Comparison of ENCODE assay signal across 13 cellular contexts in the genomic region with DNA sequence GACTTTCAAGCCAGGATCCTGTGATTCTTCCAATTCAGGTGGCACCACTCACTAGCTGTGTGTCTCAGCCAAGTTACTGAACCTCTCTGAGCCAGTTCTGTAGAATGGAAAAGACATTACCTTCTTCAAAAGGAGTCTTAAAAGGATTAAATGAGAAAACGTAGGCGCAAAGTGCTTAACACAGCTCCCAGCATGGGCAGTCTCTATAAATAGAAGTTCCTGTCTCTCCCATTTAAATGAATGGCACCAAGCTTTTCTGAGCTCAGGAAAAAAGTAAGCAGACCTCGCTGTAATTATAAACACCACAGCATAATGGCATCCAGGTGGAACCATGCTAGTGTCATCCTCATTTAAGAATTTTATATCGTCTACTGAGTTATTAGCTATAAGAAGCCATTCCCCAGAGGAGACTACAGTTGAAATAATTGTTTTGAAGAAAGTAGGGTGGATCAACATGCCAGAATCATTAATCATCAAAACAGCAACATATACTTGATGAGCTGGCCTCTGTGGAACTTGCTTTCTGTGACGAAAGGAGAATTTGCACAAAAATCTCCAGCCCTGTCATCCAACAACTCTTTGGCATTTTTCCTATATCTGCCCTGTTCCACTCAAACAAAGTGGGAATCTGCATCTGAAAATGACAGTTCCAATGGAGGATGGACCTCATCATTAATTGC.
A peak's percentile ranks its signal among the peaks of the same experiment; 100 is the strongest.
DNase-seq lines count a peak whose midpoint lies in the region; TF ChIP-seq lines count a peak whose summit lies in the region.
"Had no signal": no experiment of that assay in that cellular context is flagged by ENCODE, and none has a peak within 500 bp of the region (broad histone marks: within the 10 kb centered on the region; RNA-seq: fewer than 3 reads in every experiment).

No MANE protein-coding gene starts in this region.

- H3K4me3 ChIP-seq in ascending aorta (no peak overlapping the region), testis (no peak overlapping the region), lower leg skin (ENCODE audit: low read depth, poor library complexity, severe bottlenecking) (no peak overlapping the region)

- H3K36me3 Mint-ChIP-seq in T-helper 2 cell treated with Interferon-gamma antibody and Interleukin-4, amounts not matched to agents 5 μg/mL and 100 μg/mL, for 36 hours (ENCODE audit: low read depth): no peaks in the 10 kb centered on the region
- H3K36me3 Mint-ChIP-seq: activated CD8-positive, alpha-beta memory T cell treated with anti-CD3 and anti-CD28 coated beads, Interleukin-2, amount 10 ng/mL, durations not matched to agents 7 days and 5 days; brain; CD8-positive, alpha-beta T cell had no signal

- no peaks in the 10 kb centered on the region for H3K27me3 Mint-ChIP-seq in T-helper 2 cell treated with Interferon-gamma antibody and Interleukin-4, amounts not matched to agents 5 μg/mL and 100 μg/mL, for 36 hours (ENCODE audit: low read depth)

- intact Hi-C loops in ascending aorta (cut with DNase I) (loop anchor here (5.0 to 10.0 kb wide), 4 partner anchors 108 to 305 kb away; no protein-coding TSS in a partner anchor), testis (cut with DNase I; ENCODE audit: low total_unique reads) (no loop called here), lower leg skin (cut with DNase I; ENCODE audit: low total_unique reads) (no loop called here)

- TF ChIP-seq CTCF in ascending aorta (IDR thresholded peaks at IDR 0.05): no peak
- no peak for TF ChIP-seq CTCF in testis (IDR thresholded peaks at IDR 0.05)
- TF ChIP-seq CTCF in lower leg skin (IDR thresholded peaks at IDR 0.05): no peak

- no peaks in the 10 kb centered on the region for H3K9me3 ChIP-seq in ascending aorta
- no peaks in the 10 kb centered on the region for H3K9me3 ChIP-seq in testis

- H3K27ac ChIP-seq in ascending aorta: peak overlapping the region; percentile 0 to 34
- H3K27ac ChIP-seq in testis: no peak overlapping the region

- no peaks in the 10 kb centered on the region for H3K27me3 ChIP-seq in ascending aorta
- no peaks in the 10 kb centered on the region for H3K27me3 ChIP-seq in testis

- no peak overlapping the region for H3K27ac Mint-ChIP-seq in T-helper 2 cell treated with Interferon-gamma antibody and Interleukin-4, amounts not matched to agents 5 μg/mL and 100 μg/mL, for 36 hours
- H3K27ac Mint-ChIP-seq: activated CD8-positive, alpha-beta memory T cell treated with anti-CD3 and anti-CD28 coated beads, Interleukin-2, amount 10 ng/mL, durations not matched to agents 7 days and 5 days; brain; CD8-positive, alpha-beta T cell had no signal

- H3K36me3 ChIP-seq in ascending aorta (no peaks in the 10 kb centered on the region), testis (ENCODE audit: low read depth, missing control alignments) (no peaks in the 10 kb centered on the region)

- no peaks in the 10 kb centered on the region for H3K9me3 Mint-ChIP-seq in T-helper 2 cell treated with Interferon-gamma antibody and Interleukin-4, amounts not matched to agents 5 μg/mL and 100 μg/mL, for 36 hours
- H3K9me3 Mint-ChIP-seq: CD8-positive, alpha-beta T cell had no signal

- peak; percentile 83 for DNase-seq in ACHN
- DNase-seq in HS-27A (ENCODE audit: low read depth): peak; percentile 77
- peak in 1 of 2 donors; percentile 65 for DNase-seq in ascending aorta (ENCODE audit: low spot score in 2 of 2)
- DNase-seq in iris pigment epithelial cell (ENCODE audit: low read depth): peak; percentile 94
- no peak for DNase-seq in testis
- DNase-seq in lower leg skin (ENCODE audit: low spot score in 2 of 2): no peak
- no peak for DNase-seq in activated CD4-positive, alpha-beta T cell treated with anti-CD3 and anti-CD28 coated beads for 48 hours
- DNase-seq in T-helper 2 cell treated with Interferon-gamma antibody and Interleukin-4, amounts not matched to agents 5 μg/mL and 100 μg/mL, for 36 hours (ENCODE audit: low spot score): no peak
- DNase-seq: activated CD8-positive, alpha-beta memory T cell treated with anti-CD3 and anti-CD28 coated beads, Interleukin-2, amount 10 ng/mL, durations not matched to agents 7 days and 5 days; CD8-positive, alpha-beta T cell; NCI-H446; posterior cingulate gyrus had no signal

- no peak overlapping the region for H3K4me3 Mint-ChIP-seq in T-helper 2 cell treated with Interferon-gamma antibody and Interleukin-4, amounts not matched to agents 5 μg/mL and 100 μg/mL, for 36 hours
- H3K4me3 Mint-ChIP-seq: activated CD8-positive, alpha-beta memory T cell treated with anti-CD3 and anti-CD28 coated beads, Interleukin-2, amount 10 ng/mL, durations not matched to agents 7 days and 5 days; brain; CD8-positive, alpha-beta T cell had no signal

- in situ Hi-C loops in ACHN (cut with HindIII; ENCODE audit: low pct_ligation_motif_present, low pct_unique_long_range_greater_than_20kb, low sequenced_read_pairs): no loop called here

- 81 to 85% methylated on average over 5 of the region's 5 CpGs for WGBS in testis, 2 donors
- WGBS in lower leg skin, 2 donors: 33 to 35% methylated on average over 5 of the region's 5 CpGs

- TF ChIP-seq POLR2A in testis (IDR thresholded peaks at IDR 0.05) (no peak), lower leg skin (IDR thresholded peaks at IDR 0.05) (no peak)

- H3K4me1 Mint-ChIP-seq in T-helper 2 cell treated with Interferon-gamma antibody and Interleukin-4, amounts not matched to agents 5 μg/mL and 100 μg/mL, for 36 hours (ENCODE audit: low read depth): no peaks in the 10 kb centered on the region
- H3K4me1 Mint-ChIP-seq: activated CD8-positive, alpha-beta memory T cell treated with anti-CD3 and anti-CD28 coated beads, Interleukin-2, amount 10 ng/mL, durations not matched to agents 7 days and 5 days had no signal

- H3K4me1 ChIP-seq in ascending aorta: peaks cover 0 to 14% of the 10 kb centered on the region in 2 donors
- no peaks in the 10 kb centered on the region for H3K4me1 ChIP-seq in testis

Comparison
In these comparisons a context has a peak if more than half of its experiments do, and no peak if none do; other contexts are left out.
1. DNase-seq: peak in ACHN (single experiment), HS-27A (single experiment) and iris pigment epithelial cell (single experiment); none in testis (single experiment), lower leg skin (0 of 2), activated CD4-positive, alpha-beta T cell treated with anti-CD3 and anti-CD28 coated beads for 48 hours (single experiment) and T-helper 2 cell treated with Interferon-gamma antibody and Interleukin-4, amounts not matched to agents 5 μg/mL and 100 μg/mL, for 36 hours (single experiment).
2. H3K27ac ChIP-seq: peak in ascending aorta (2 of 2); none in testis (0 of 2).